Comparison of ENCODE assay signal across 12 cellular contexts in genomic region chr5:81007637-81008027, GRCh38. TPM values are rescaled to one million over a fixed set of nuclear protein-coding genes. Genes with fewer than 3 reads are reported as not detected.
DNase-seq lines count a peak whose midpoint lies in the region; ATAC-seq and TF ChIP-seq lines count a peak whose summit lies in the region.
"Had no signal": no experiment of that assay in that cellular context is flagged by ENCODE, and none has a peak within 500 bp of the region (broad histone marks: within the 10 kb centered on the region; RNA-seq: fewer than 3 reads in every experiment).

No MANE protein-coding gene starts in this region.

- intact Hi-C loops in activated CD4-positive, alpha-beta T cell treated with anti-CD3 and anti-CD28 coated beads for 36 hours (cut with DNase I, micrococcal nuclease), result loop anchor here (1.0 to 10.0 kb wide), 12 partner anchors 10 to 1017 kb away; partner anchors contain the start of genes ATG10 (in 1 of the 2), MTX3 (in 1 of the 2), RASGRF2 (in 1 of the 2) and ZCCHC9 (in 1 of the 2)
- intact Hi-C loops in activated T-helper 1 cell treated with anti-CD3 and anti-CD28 coated beads, Interleukin-12 subunit alpha, Interleukin-12 subunit beta, Interleukin-2, Interleukin-4 antibody, amounts not matched to agents 30 ng/mL and 10 ng/mL and 1 ng/mL, durations not matched to agents 14 hours and 24 hours and 36 hours (cut with micrococcal nuclease), result loop anchor here (1.0 to 5.0 kb wide), 8 partner anchors 9 to 600 kb away; partner anchors contain the start of gene ZFYVE16
- intact Hi-C loops in natural killer cell (cut with micrococcal nuclease), result no loop called here

- peak overlapping the region; percentile 96 for H3K27ac Mint-ChIP-seq in activated CD4-positive, alpha-beta T cell treated with anti-CD3 and anti-CD28 coated beads for 36 hours
- peak overlapping the region; percentile 81 for H3K27ac Mint-ChIP-seq in activated T-helper 1 cell treated with anti-CD3 and anti-CD28 coated beads, Interleukin-12 subunit alpha, Interleukin-12 subunit beta, Interleukin-2, Interleukin-4 antibody, amounts not matched to agents 30 ng/mL and 10 ng/mL and 1 ng/mL, durations not matched to agents 14 hours and 24 hours and 36 hours
- H3K27ac Mint-ChIP-seq in natural killer cell (peak overlapping the region; percentile 54 to 72), osteocyte (ENCODE audit: unreplicated experiment) (no peak overlapping the region)

- H4K20me1 ChIP-seq in KMS-11 (ENCODE audit: insufficient read depth), result no peaks in the 10 kb centered on the region

- H3K4me3 ChIP-seq in KMS-11 (IDR thresholded peaks at IDR 0.05; ENCODE audit: insufficient read depth, low read depth, low read length), result no peak overlapping the region
- H3K4me3 ChIP-seq: lower lobe of right lung, PC-9, thoracic aorta had no signal

- H3K9me3 Mint-ChIP-seq in activated CD4-positive, alpha-beta T cell treated with anti-CD3 and anti-CD28 coated beads for 36 hours (ENCODE audit: low read depth), result no peaks in the 10 kb centered on the region
- H3K9me3 Mint-ChIP-seq in activated T-helper 1 cell treated with anti-CD3 and anti-CD28 coated beads, Interleukin-12 subunit alpha, Interleukin-12 subunit beta, Interleukin-2, Interleukin-4 antibody, amounts not matched to agents 30 ng/mL and 10 ng/mL and 1 ng/mL, durations not matched to agents 14 hours and 24 hours and 36 hours, result no peaks in the 10 kb centered on the region
- H3K9me3 Mint-ChIP-seq in natural killer cell (no peaks in the 10 kb centered on the region), osteocyte (ENCODE audit: unreplicated experiment) (no peaks in the 10 kb centered on the region)

- peaks cover 34% of the 10 kb centered on the region for H3K4me1 ChIP-seq in KMS-11 (ENCODE audit: low read depth, poor library complexity, severe bottlenecking)
- H3K4me1 ChIP-seq: lower lobe of right lung had no signal

- H3K4me3 Mint-ChIP-seq in activated CD4-positive, alpha-beta T cell treated with anti-CD3 and anti-CD28 coated beads for 36 hours, result peak overlapping the region; percentile 77
- peak overlapping the region; percentile 71 for H3K4me3 Mint-ChIP-seq in activated T-helper 1 cell treated with anti-CD3 and anti-CD28 coated beads, Interleukin-12 subunit alpha, Interleukin-12 subunit beta, Interleukin-2, Interleukin-4 antibody, amounts not matched to agents 30 ng/mL and 10 ng/mL and 1 ng/mL, durations not matched to agents 14 hours and 24 hours and 36 hours
- peak overlapping the region; percentile 72 for H3K4me3 Mint-ChIP-seq in natural killer cell
- no peak overlapping the region for H3K4me3 Mint-ChIP-seq in osteocyte (ENCODE audit: unreplicated experiment)

- H3K79me2 ChIP-seq in KMS-11 (ENCODE audit: insufficient read depth, low read depth), result no peaks in the 10 kb centered on the region

- peak; percentile 64 for DNase-seq in activated CD4-positive, alpha-beta T cell treated with anti-CD3 and anti-CD28 coated beads for 36 hours
- DNase-seq in activated CD4-positive, alpha-beta T cell treated with anti-CD3 and anti-CD28 coated beads for 1 hour, result no peak
- no peak for DNase-seq in activated T-helper 1 cell treated with anti-CD3 and anti-CD28 coated beads, Interleukin-12 subunit alpha, Interleukin-12 subunit beta, Interleukin-2, Interleukin-4 antibody, amounts not matched to agents 30 ng/mL and 10 ng/mL and 1 ng/mL, durations not matched to agents 14 hours and 24 hours and 36 hours (ENCODE audit: low spot score)
- DNase-seq in natural killer cell (no peak), osteocyte (ENCODE audit: extremely low spot score, unreplicated experiment) (no peak)
- DNase-seq: lower lobe of right lung, NCI-H446, PC-9 had no signal

- peaks cover 80% of the 10 kb centered on the region for H3K4me1 Mint-ChIP-seq in activated CD4-positive, alpha-beta T cell treated with anti-CD3 and anti-CD28 coated beads for 36 hours
- H3K4me1 Mint-ChIP-seq in activated T-helper 1 cell treated with anti-CD3 and anti-CD28 coated beads, Interleukin-12 subunit alpha, Interleukin-12 subunit beta, Interleukin-2, Interleukin-4 antibody, amounts not matched to agents 30 ng/mL and 10 ng/mL and 1 ng/mL, durations not matched to agents 14 hours and 24 hours and 36 hours (ENCODE audit: low read depth), result peaks cover 54% of the 10 kb centered on the region
- H3K4me1 Mint-ChIP-seq in natural killer cell, result peaks cover 30 to 41% of the 10 kb centered on the region in 2 donors
- H3K4me1 Mint-ChIP-seq in osteocyte (ENCODE audit: unreplicated experiment), result no peaks in the 10 kb centered on the region

- H3K27me3 ChIP-seq in KMS-11 (ENCODE audit: insufficient read depth, low read depth), result no peaks in the 10 kb centered on the region

- H3K27ac ChIP-seq in KMS-11, result no peak overlapping the region
- H3K27ac ChIP-seq: lower lobe of right lung, PC-9, thoracic aorta had no signal

- H3K27me3 Mint-ChIP-seq in activated CD4-positive, alpha-beta T cell treated with anti-CD3 and anti-CD28 coated beads for 36 hours, result no peaks in the 10 kb centered on the region
- H3K27me3 Mint-ChIP-seq in activated T-helper 1 cell treated with anti-CD3 and anti-CD28 coated beads, Interleukin-12 subunit alpha, Interleukin-12 subunit beta, Interleukin-2, Interleukin-4 antibody, amounts not matched to agents 30 ng/mL and 10 ng/mL and 1 ng/mL, durations not matched to agents 14 hours and 24 hours and 36 hours (ENCODE audit: insufficient read depth), result no peaks in the 10 kb centered on the region
- H3K27me3 Mint-ChIP-seq in natural killer cell (ENCODE audit: low read depth in 2 of 2) (no peaks in the 10 kb centered on the region), osteocyte (ENCODE audit: unreplicated experiment) (peaks cover 10% of the 10 kb centered on the region)

- POLR2A ChIA-PET in activated CD4-positive, alpha-beta T cell treated with anti-CD3 and anti-CD28 coated beads for 36 hours (lab: Charles Lee), result interaction anchor here (0.6 to 1.9 kb wide), 7 partner anchors 10 to 1771 kb away, joined by 3 to 14 read pairs (median 3); partner anchors contain the start of gene RASGRF2

- H3K36me3 ChIP-seq in KMS-11 (ENCODE audit: insufficient read depth), result no peaks in the 10 kb centered on the region
- H3K36me3 ChIP-seq: lower lobe of right lung, thoracic aorta had no signal

- CTCF ChIA-PET in activated CD4-positive, alpha-beta T cell treated with anti-CD3 and anti-CD28 coated beads for 36 hours (lab: Charles Lee), result interaction anchor here (0.6 to 2.7 kb wide), 5 partner anchors 10 to 1449 kb away, joined by 3 to 12 read pairs (median 7); no protein-coding TSS in a partner anchor

- H2AFZ ChIP-seq in KMS-11 (ENCODE audit: low read depth), result peak overlapping the region; percentile 42; the same call in 1 of the 2 replicates
- H2AFZ ChIP-seq: PC-9 had no signal

- no peak overlapping the region for H3K9ac ChIP-seq in KMS-11

- H3K36me3 Mint-ChIP-seq in activated CD4-positive, alpha-beta T cell treated with anti-CD3 and anti-CD28 coated beads for 36 hours (ENCODE audit: low read depth), result peaks cover 10% of the 10 kb centered on the region
- peaks cover 10% of the 10 kb centered on the region for H3K36me3 Mint-ChIP-seq in activated T-helper 1 cell treated with anti-CD3 and anti-CD28 coated beads, Interleukin-12 subunit alpha, Interleukin-12 subunit beta, Interleukin-2, Interleukin-4 antibody, amounts not matched to agents 30 ng/mL and 10 ng/mL and 1 ng/mL, durations not matched to agents 14 hours and 24 hours and 36 hours (ENCODE audit: low read depth)
- H3K36me3 Mint-ChIP-seq in natural killer cell (no peaks in the 10 kb centered on the region), osteocyte (ENCODE audit: unreplicated experiment) (no peaks in the 10 kb centered on the region)

- peak; percentile 71 for ATAC-seq in activated CD4-positive, alpha-beta T cell treated with anti-CD3 and anti-CD28 coated beads for 36 hours
- ATAC-seq in natural killer cell (no peak), HG03196 (IDR thresholded peaks at IDR 0.05; ENCODE audit: unreplicated experiment) (no peak), HG03571 (IDR thresholded peaks at IDR 0.05; ENCODE audit: unreplicated experiment) (no peak)
- ATAC-seq: lower lobe of right lung had no signal

- peak overlapping the region; percentile 95 for H3K4me2 ChIP-seq in KMS-11
- H3K4me2 ChIP-seq: PC-9 had no signal

- no peak for TF ChIP-seq CTCF in KMS-11 (conservative IDR thresholded peaks at IDR 0.05; ENCODE audit: low read depth, low read length)
- no peak for TF ChIP-seq CTCF in natural killer cell (IDR thresholded peaks at IDR 0.05)
- TF ChIP-seq CTCF in osteocyte (IDR thresholded peaks at IDR 0.05), result no peak

RNA-seq across cellular contexts. Expression of gene RASGRF2, which starts 47.5 kb away (rescaled TPM):
- 10 to 100 TPM in 1 of 2 experiments, 1 to 10 TPM in 1; 8.2 to 14.2 TPM for total RNA-seq in activated CD4-positive, alpha-beta T cell treated with anti-CD3 and anti-CD28 coated beads for 36 hours
- 22.6 and 26.7 TPM in 2 replicates for total RNA-seq in activated T-helper 1 cell treated with anti-CD3 and anti-CD28 coated beads, Interleukin-12 subunit alpha, Interleukin-12 subunit beta, Interleukin-2, Interleukin-4 antibody, amounts not matched to agents 30 ng/mL and 10 ng/mL and 1 ng/mL, durations not matched to agents 14 hours and 24 hours and 36 hours
- total RNA-seq in natural killer cell, result 10 to 100 TPM in 1 of 3 donors, 1 to 10 TPM in 2; 5.6 to 10.1 (median 6.1) TPM
- total RNA-seq in osteocyte, result 0.05 TPM in 2 replicates
